1 cellular context compared by ENCODE assay signal in genomic region chr9:95719354-95719753, GRCh38.
TF ChIP-seq lines count a peak whose summit lies in the region.

No MANE protein-coding gene starts in this region.

TF ChIP-seq in GM23338, 12 proteins besides CTCF, POLR2A, EP300 and RAD21 (continued from another document):
- no peak for TF ChIP-seq REST (IDR thresholded peaks at IDR 0.05; ENCODE audit: unreplicated experiment)
- TF ChIP-seq ZNF462 (CRISPR knock-in tag; IDR thresholded peaks at IDR 0.05): no peak
- no peak for TF ChIP-seq JUNB (IDR thresholded peaks at IDR 0.05; ENCODE audit: unreplicated experiment)
- no peak for TF ChIP-seq STAT1 (IDR thresholded peaks at IDR 0.05; ENCODE audit: unreplicated experiment)
- no peak for TF ChIP-seq ETS1 (IDR thresholded peaks at IDR 0.05)
